ENCODE assay signal across 9 cellular contexts in the genomic region with DNA sequence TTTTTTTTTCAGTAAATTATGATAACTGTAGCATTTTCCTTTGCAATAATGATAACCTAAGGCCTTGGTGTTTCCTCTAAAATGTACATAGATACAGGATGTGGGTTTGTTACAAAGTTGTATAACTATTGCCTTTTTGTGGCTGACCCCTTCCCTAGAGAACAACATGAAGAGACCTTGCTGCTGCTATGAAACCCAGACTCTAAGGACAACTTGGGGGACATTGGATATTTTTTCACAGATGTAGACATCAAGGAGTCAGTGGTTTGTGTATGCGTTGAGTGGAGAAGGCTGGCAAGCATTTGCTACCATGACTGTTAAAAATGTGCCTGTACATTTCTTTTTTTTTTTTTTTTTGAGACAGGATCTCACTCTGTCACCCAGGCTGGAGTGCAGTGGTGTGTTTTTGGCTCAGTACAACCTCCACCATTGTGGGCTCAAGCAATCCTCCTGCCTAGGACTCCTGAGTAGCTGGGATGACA. TPM values are rescaled to one million over a fixed set of nuclear protein-coding genes. Genes with fewer than 3 reads are reported as not detected.
DNase-seq lines count a peak whose midpoint lies in the region; ATAC-seq and TF ChIP-seq lines count a peak whose summit lies in the region.
"Had no signal": no experiment of that assay in that cellular context is flagged by ENCODE, and none has a peak within 500 bp of the region (broad histone marks: within the 10 kb centered on the region; RNA-seq: fewer than 3 reads in every experiment).

No MANE protein-coding gene starts in this region.

- no peak overlapping the region for H3K4me3 ChIP-seq in tibial nerve

- H3K36me3 ChIP-seq in tibial nerve = peaks cover 0 to 45% (median 0%) of the 10 kb centered on the region in 3 donors

- H3K4me1 ChIP-seq in tibial nerve = peaks cover 0 to 34% (median 11%) of the 10 kb centered on the region in 4 donors

- TF ChIP-seq EP300 in tibial nerve (IDR thresholded peaks at IDR 0.05) = no peak

- DNase-seq in activated T-cell treated with anti-CD3 and anti-CD28 coated beads, Interleukin-2, amount 50 U/mL, for 72 hours = no peak
- DNase-seq in activated T-cell treated with anti-CD3 and anti-CD28 coated beads, Interleukin-2, amount 50 U/mL, for 48 hours = no peak
- DNase-seq in activated CD8-positive, alpha-beta T cell treated with anti-CD3 and anti-CD28 coated beads, Interleukin-2, amount 10 ng/mL, durations not matched to agents 7 days and 5 days = peak; percentile 52
- DNase-seq in left kidney (ENCODE audit: low read depth, low spot score) = peak; percentile 33
- DNase-seq in tibial nerve (ENCODE audit: low spot score in 2 of 2) = no peak
- no peak for DNase-seq in HCEC 1CT
- DNase-seq in HK-2 (ENCODE audit: unreplicated experiment) = no peak
- no peak for DNase-seq in NCI-H2227 treated with DMSO at 0.1 percent for 48 hours (lab: John Stamatoyannopoulos, UW)
- DNase-seq: NCI-H2171 had no signal

- H3K27ac ChIP-seq in tibial nerve = peak overlapping the region in 3 of 4 donors; percentile 41 to 61 (median 49)

- TF ChIP-seq CTCF in tibial nerve (IDR thresholded peaks at IDR 0.05) = no peak

- TF ChIP-seq POLR2A in tibial nerve (IDR thresholded peaks at IDR 0.05) = no peak

- no peaks in the 10 kb centered on the region for H3K9me3 Mint-ChIP-seq in activated T-cell treated with anti-CD3 and anti-CD28 coated beads, Interleukin-2, amount 50 U/mL, for 72 hours
- H3K9me3 Mint-ChIP-seq in activated CD8-positive, alpha-beta T cell treated with anti-CD3 and anti-CD28 coated beads, Interleukin-2, amount 10 ng/mL, durations not matched to agents 7 days and 5 days (ENCODE audit: insufficient read depth) = no peaks in the 10 kb centered on the region

- no peaks in the 10 kb centered on the region for H3K27me3 Mint-ChIP-seq in activated T-cell treated with anti-CD3 and anti-CD28 coated beads, Interleukin-2, amount 50 U/mL, for 72 hours (ENCODE audit: low read depth)
- no peaks in the 10 kb centered on the region for H3K27me3 Mint-ChIP-seq in activated CD8-positive, alpha-beta T cell treated with anti-CD3 and anti-CD28 coated beads, Interleukin-2, amount 10 ng/mL, durations not matched to agents 7 days and 5 days (ENCODE audit: low read depth)

- no peaks in the 10 kb centered on the region for H3K27me3 ChIP-seq in tibial nerve

- WGBS in tibial nerve, 2 donors = 90 to 91% methylated on average over 1 of the region's 1 CpG

- peak overlapping the region; percentile 98 for H3K27ac Mint-ChIP-seq in activated T-cell treated with anti-CD3 and anti-CD28 coated beads, Interleukin-2, amount 50 U/mL, for 72 hours
- peak overlapping the region; percentile 92 for H3K27ac Mint-ChIP-seq in activated CD8-positive, alpha-beta T cell treated with anti-CD3 and anti-CD28 coated beads, Interleukin-2, amount 10 ng/mL, durations not matched to agents 7 days and 5 days

- H3K9me3 ChIP-seq in tibial nerve = no peaks in the 10 kb centered on the region

- peak; percentile 81 for ATAC-seq in activated T-cell treated with anti-CD3 and anti-CD28 coated beads, Interleukin-2, amount 50 U/mL, for 72 hours (replicated peaks in 1 of 2)
- peak; percentile 77 for ATAC-seq in activated CD8-positive, alpha-beta T cell treated with anti-CD3 and anti-CD28 coated beads, Interleukin-2, amount 10 ng/mL, durations not matched to agents 7 days and 5 days

- peaks cover 6 to 18% of the 10 kb centered on the region in 2 donors for H3K36me3 Mint-ChIP-seq in activated T-cell treated with anti-CD3 and anti-CD28 coated beads, Interleukin-2, amount 50 U/mL, for 72 hours (ENCODE audit: insufficient read depth in 2 of 2)
- peaks cover 63% of the 10 kb centered on the region for H3K36me3 Mint-ChIP-seq in activated CD8-positive, alpha-beta T cell treated with anti-CD3 and anti-CD28 coated beads, Interleukin-2, amount 10 ng/mL, durations not matched to agents 7 days and 5 days (ENCODE audit: low read depth)

- CTCF ChIA-PET in activated CD8-positive, alpha-beta T cell treated with anti-CD3 and anti-CD28 coated beads, Interleukin-2, amount 10 ng/mL, durations not matched to agents 7 days and 5 days (lab: Charles Lee) = interaction anchor here (1.2 to 4.6 kb wide), 6 partner anchors 12 to 60 kb away, joined by 7 to 47 read pairs (median 24); a partner anchor contains a TSS

- H3K4me1 Mint-ChIP-seq in activated T-cell treated with anti-CD3 and anti-CD28 coated beads, Interleukin-2, amount 50 U/mL, for 72 hours (ENCODE audit: low read depth) = peaks cover 51% of the 10 kb centered on the region
- H3K4me1 Mint-ChIP-seq in activated CD8-positive, alpha-beta T cell treated with anti-CD3 and anti-CD28 coated beads, Interleukin-2, amount 10 ng/mL, durations not matched to agents 7 days and 5 days (ENCODE audit: low read depth) = peaks cover 64% of the 10 kb centered on the region

- POLR2A ChIA-PET in activated CD8-positive, alpha-beta T cell treated with anti-CD3 and anti-CD28 coated beads, Interleukin-2, amount 10 ng/mL, durations not matched to agents 7 days and 5 days (lab: Charles Lee) = interaction anchor here (1.2 to 2.8 kb wide), 5 partner anchors 11 to 23 kb away, joined by 3 to 12 read pairs (median 9); a partner anchor contains a TSS

- H3K4me3 Mint-ChIP-seq in activated T-cell treated with anti-CD3 and anti-CD28 coated beads, Interleukin-2, amount 50 U/mL, for 72 hours = peak overlapping the region; percentile 63 to 75
- H3K4me3 Mint-ChIP-seq in activated CD8-positive, alpha-beta T cell treated with anti-CD3 and anti-CD28 coated beads, Interleukin-2, amount 10 ng/mL, durations not matched to agents 7 days and 5 days = peak overlapping the region; percentile 64

RNA-seq across cellular contexts. Expression of a gene that starts 12.3 kb away (rescaled TPM):
- 10 to 100 TPM; 50.3 to 50.9 TPM for total RNA-seq in activated T-cell treated with anti-CD3 and anti-CD28 coated beads, Interleukin-2, amount 50 U/mL, for 72 hours
- total RNA-seq in activated CD8-positive, alpha-beta T cell treated with anti-CD3 and anti-CD28 coated beads, Interleukin-2, amount 10 ng/mL, durations not matched to agents 7 days and 5 days = 10 to 100 TPM; 92.6 to 97.4 TPM
- total RNA-seq in tibial nerve = 10 to 100 TPM; 55.7 to 75.6 (median 63.1) TPM

RNA-seq across cellular contexts. Expression of a gene that starts 14.1 kb away (rescaled TPM):
- total RNA-seq in activated T-cell treated with anti-CD3 and anti-CD28 coated beads, Interleukin-2, amount 50 U/mL, for 72 hours = 10 to 100 TPM; 32.5 to 33.0 TPM
- total RNA-seq in activated CD8-positive, alpha-beta T cell treated with anti-CD3 and anti-CD28 coated beads, Interleukin-2, amount 10 ng/mL, durations not matched to agents 7 days and 5 days = 10 to 100 TPM; 53.6 to 55.6 TPM
- total RNA-seq in tibial nerve = 10 to 100 TPM; 55.5 to 61.8 (median 57.7) TPM

RNA-seq across cellular contexts. Expression of a gene that starts 50.0 kb away (rescaled TPM):
- 10 to 100 TPM; 45.4 to 53.1 TPM for total RNA-seq in activated T-cell treated with anti-CD3 and anti-CD28 coated beads, Interleukin-2, amount 50 U/mL, for 72 hours
- total RNA-seq in activated CD8-positive, alpha-beta T cell treated with anti-CD3 and anti-CD28 coated beads, Interleukin-2, amount 10 ng/mL, durations not matched to agents 7 days and 5 days = 10 to 100 TPM; 44.0 to 48.7 TPM
- total RNA-seq in tibial nerve = 10 to 100 TPM; 16.2 to 40.2 (median 24.0) TPM

Comparison
In these comparisons a context has a peak if more than half of its experiments do, and no peak if none do; other contexts are left out.
1. DNase-seq: peak in activated CD8-positive, alpha-beta T cell treated with anti-CD3 and anti-CD28 coated beads, Interleukin-2, amount 10 ng/mL, durations not matched to agents 7 days and 5 days (single experiment) and left kidney (single experiment); none in activated T-cell treated with anti-CD3 and anti-CD28 coated beads, Interleukin-2, amount 50 U/mL, for 72 hours (0 of 2), activated T-cell treated with anti-CD3 and anti-CD28 coated beads, Interleukin-2, amount 50 U/mL, for 48 hours (0 of 2), tibial nerve (0 of 2), HCEC 1CT (single experiment), HK-2 (single experiment) and NCI-H2227 treated with DMSO at 0.1 percent for 48 hours (single experiment).